8 cellular contexts compared by ENCODE assay signal in the genomic region with DNA sequence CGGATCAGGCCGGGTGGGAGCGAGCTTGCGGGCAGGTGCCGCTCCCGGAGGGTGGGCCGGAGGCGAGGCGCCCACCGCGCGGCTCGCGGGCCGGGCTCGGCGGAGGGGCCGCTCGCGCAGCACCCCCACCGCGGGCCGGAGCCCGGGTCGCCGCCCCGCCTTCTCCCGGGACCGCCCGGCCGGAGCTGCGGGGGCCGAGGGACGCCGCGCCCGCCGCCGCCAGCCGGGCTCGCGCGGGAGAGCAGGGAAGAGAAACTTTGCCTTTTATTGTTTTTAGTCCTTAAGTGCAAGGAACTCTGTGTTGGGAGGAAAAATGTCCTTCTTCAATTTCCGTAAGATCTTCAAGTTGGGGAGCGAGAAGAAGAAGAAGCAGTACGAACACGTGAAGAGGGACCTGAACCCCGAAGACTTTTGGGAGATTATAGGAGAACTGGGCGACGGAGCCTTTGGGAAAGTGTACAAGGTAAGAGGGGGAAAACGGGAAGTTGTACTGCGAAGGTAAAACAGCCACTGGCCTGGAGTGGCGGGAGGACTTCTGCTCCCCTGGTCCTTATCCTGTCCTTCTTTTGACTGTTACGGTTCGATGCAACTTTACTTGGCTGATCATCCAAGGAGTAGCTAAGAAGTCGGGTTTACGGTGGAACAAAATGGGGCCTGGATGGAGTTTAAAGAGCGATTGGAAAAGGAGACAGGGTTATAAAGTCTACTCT. TPM values are rescaled to one million over a fixed set of nuclear protein-coding genes. Genes with fewer than 3 reads are reported as not detected.
DNase-seq lines count a peak whose midpoint lies in the region; ATAC-seq and TF ChIP-seq lines count a peak whose summit lies in the region.

No MANE protein-coding gene starts in this region.

- H3K9me3 ChIP-seq in Karpas-422 (ENCODE audit: low read length), result no peaks in the 10 kb centered on the region

- peak overlapping the region; percentile 43 for H3K27ac ChIP-seq in Karpas-422 (ENCODE audit: low read length)

- H3K4me2 ChIP-seq in Karpas-422 (ENCODE audit: low read depth, low read length, poor library complexity, severe bottlenecking), result peak overlapping the region; percentile 92

- no peaks in the 10 kb centered on the region for H3K36me3 ChIP-seq in H7 (replicated peaks; ENCODE audit: control insufficient read depth, insufficient read depth, low read length)
- H3K36me3 ChIP-seq in Karpas-422 (ENCODE audit: insufficient read depth, low read length), result peaks cover 3% of the 10 kb centered on the region; the same call in 1 of the 2 replicates

- peak; percentile 65 to 69 for ATAC-seq in natural killer cell treated with Interleukin-12 subunit alpha and Interleukin-12 subunit beta and Interleukin-15 and Interleukin-18, amount 100 ng/mL, for 72 hours

- no peaks in the 10 kb centered on the region for H3K27me3 Mint-ChIP-seq in natural killer cell treated with Interleukin-12 subunit alpha and Interleukin-12 subunit beta and Interleukin-15 and Interleukin-18, amount 100 ng/mL, for 72 hours

- no peaks in the 10 kb centered on the region for H3K9me3 Mint-ChIP-seq in natural killer cell treated with Interleukin-12 subunit alpha and Interleukin-12 subunit beta and Interleukin-15 and Interleukin-18, amount 100 ng/mL, for 72 hours

- H3K27me3 ChIP-seq in H7 (ENCODE audit: control insufficient read depth, insufficient read depth, low read length) (peaks cover 4% of the 10 kb centered on the region; the same call in 1 of the 2 replicates), Karpas-422 (ENCODE audit: low read length) (no peaks in the 10 kb centered on the region)

- peak overlapping the region; percentile 83 to 90 for H3K27ac Mint-ChIP-seq in natural killer cell treated with Interleukin-12 subunit alpha and Interleukin-12 subunit beta and Interleukin-15 and Interleukin-18, amount 100 ng/mL, for 72 hours

- no peaks in the 10 kb centered on the region for H4K20me1 ChIP-seq in Karpas-422 (ENCODE audit: insufficient read depth, low read depth, low read length)

- H3K4me3 Mint-ChIP-seq in natural killer cell treated with Interleukin-12 subunit alpha and Interleukin-12 subunit beta and Interleukin-15 and Interleukin-18, amount 100 ng/mL, for 72 hours, result peak overlapping the region; percentile 95

- peak overlapping the region; percentile 77 for H3K9ac ChIP-seq in Karpas-422 (ENCODE audit: low read length)

- H3K9me2 ChIP-seq in Karpas-422 (replicated peaks; ENCODE audit: insufficient read depth, low read length), result no peaks in the 10 kb centered on the region

- peaks cover 32% of the 10 kb centered on the region for H3K4me1 ChIP-seq in Karpas-422 (ENCODE audit: low read length)

- peak; percentile 68 for DNase-seq in activated CD8-positive, alpha-beta memory T cell treated with anti-CD3 and anti-CD28 coated beads for 24 hours
- DNase-seq in activated CD8-positive, alpha-beta memory T cell treated with anti-CD3 and anti-CD28 coated beads, Interleukin-2, amount 50 U/mL, for 48 hours, result no peak
- peak; percentile 79 for DNase-seq in H7
- DNase-seq in Karpas-422, result peak; percentile 68
- DNase-seq in activated CD4-positive, alpha-beta T cell treated with anti-CD3 and anti-CD28 coated beads, Interleukin-2, amount 50 U/mL, for 1 hour, result peak; percentile 6
- DNase-seq in fibroblast of pulmonary artery (ENCODE audit: low read depth), result peak; percentile 24
- peak; percentile 64 for DNase-seq in natural killer cell treated with Interleukin-12 subunit alpha and Interleukin-12 subunit beta and Interleukin-15 and Interleukin-18, amount 100 ng/mL, for 72 hours (ENCODE audit: low spot score)
- no peak for DNase-seq in NCI-H1436 (lab: John Stamatoyannopoulos, UW)

- H2AFZ ChIP-seq in Karpas-422 (ENCODE audit: low read length), result peak overlapping the region; percentile 85

- no peak for TF ChIP-seq CTCF in fibroblast of pulmonary artery (IDR thresholded peaks at IDR 0.05; ENCODE audit: low read length, missing control alignments)

- H3K79me2 ChIP-seq in Karpas-422 (ENCODE audit: low read length), result peaks cover 52% of the 10 kb centered on the region

- H3K4me3 ChIP-seq in H7 (ENCODE audit: insufficient read depth, low read depth, low read length) (peak overlapping the region; percentile 84), Karpas-422 (ENCODE audit: low read length) (peak overlapping the region; percentile 92), fibroblast of pulmonary artery (replicated peaks; ENCODE audit: low read depth, low read length) (peak overlapping the region; percentile 78)

- no peaks in the 10 kb centered on the region for H3K36me3 Mint-ChIP-seq in natural killer cell treated with Interleukin-12 subunit alpha and Interleukin-12 subunit beta and Interleukin-15 and Interleukin-18, amount 100 ng/mL, for 72 hours

- H3K4me1 Mint-ChIP-seq in natural killer cell treated with Interleukin-12 subunit alpha and Interleukin-12 subunit beta and Interleukin-15 and Interleukin-18, amount 100 ng/mL, for 72 hours (ENCODE audit: low read depth in 2 of 2), result peaks cover 30 to 40% of the 10 kb centered on the region in 2 donors

RNA-seq across cellular contexts. Expression of a gene that starts 0.6 kb away (rescaled TPM):
- total RNA-seq in H7 (2014; rRNA removed; shearing (Covaris generic)), result 15.6 and 29.7 TPM in 2 replicates
- total RNA-seq in Karpas-422 (2014; rRNA removed; shearing (Covaris generic); ENCODE audit: low replicate concordance), result 25.7 and 28.1 TPM in 2 replicates
- total RNA-seq in natural killer cell treated with Interleukin-12 subunit alpha and Interleukin-12 subunit beta and Interleukin-15 and Interleukin-18, amount 100 ng/mL, for 72 hours, result 10 to 100 TPM; 26.3 to 32.1 TPM

RNA-seq across cellular contexts. Expression of a gene that starts 49.6 kb away (rescaled TPM):
- total RNA-seq in H7 (2014; rRNA removed; shearing (Covaris generic)), result 24.0 and 42.9 TPM in 2 replicates
- 35.0 and 38.6 TPM in 2 replicates for total RNA-seq in Karpas-422 (2014; rRNA removed; shearing (Covaris generic); ENCODE audit: low replicate concordance)
- total RNA-seq in natural killer cell treated with Interleukin-12 subunit alpha and Interleukin-12 subunit beta and Interleukin-15 and Interleukin-18, amount 100 ng/mL, for 72 hours, result 10 to 100 TPM; 11.4 to 14.5 TPM

Comparison
In these comparisons a context has a peak if more than half of its experiments do, and no peak if none do; other contexts are left out.
1. DNase-seq: peak in activated CD8-positive, alpha-beta memory T cell treated with anti-CD3 and anti-CD28 coated beads for 24 hours (single experiment), H7 (single experiment), Karpas-422 (single experiment), activated CD4-positive, alpha-beta T cell treated with anti-CD3 and anti-CD28 coated beads, Interleukin-2, amount 50 U/mL, for 1 hour (single experiment), fibroblast of pulmonary artery (single experiment) and natural killer cell treated with Interleukin-12 subunit alpha and Interleukin-12 subunit beta and Interleukin-15 and Interleukin-18, amount 100 ng/mL, for 72 hours (single experiment); none in activated CD8-positive, alpha-beta memory T cell treated with anti-CD3 and anti-CD28 coated beads, Interleukin-2, amount 50 U/mL, for 48 hours (single experiment) and NCI-H1436 (single experiment).
2. Peak in every context shown above with its lines, with median percentiles within 50 percentile points of each other: H3K4me3 ChIP-seq.